28 cellular contexts compared by ENCODE assay signal in genomic region chr19:30112171-30112570, GRCh38.
"Had no signal": no experiment of that assay in that cellular context is flagged by ENCODE, and none has a peak within 500 bp of the region (broad histone marks: within the 10 kb centered on the region; RNA-seq: fewer than 3 reads in every experiment).

No MANE protein-coding gene starts in this region.

- H3K27ac ChIP-seq: heart right ventricle, hepatocyte, left lung, neutrophil, parathyroid adenoma, right atrium auricular region, right lobe of liver, suprapubic skin, thoracic aorta, tibial artery, upper lobe of right lung had no signal

- H3K4me3 Mint-ChIP-seq: mesothelial cell of epicardium; naive B cell; nephron; neural crest cell; stimulated activated naive CD8-positive, alpha-beta T cell treated with anti-CD3 and anti-CD28 coated beads, Interleukin-15, Interleukin-2, amounts not matched to agents 100 ng/mL and 50 ng/mL, for 24 hours had no signal

- H3K4me1 Mint-ChIP-seq: mesothelial cell of epicardium, naive B cell, nephron had no signal

- H3K27ac Mint-ChIP-seq: mesothelial cell of epicardium; naive B cell; nephron; progenitor cell of endocrine pancreas; stimulated activated naive CD8-positive, alpha-beta T cell treated with anti-CD3 and anti-CD28 coated beads, Interleukin-15, Interleukin-2, amounts not matched to agents 100 ng/mL and 50 ng/mL, for 24 hours had no signal

- ATAC-seq: heart right ventricle, left colon, left lung had no signal

- H3K9me3 Mint-ChIP-seq: mesothelial cell of epicardium; nephron; neural crest cell; stimulated activated naive CD8-positive, alpha-beta T cell treated with anti-CD3 and anti-CD28 coated beads, Interleukin-15, Interleukin-2, amounts not matched to agents 100 ng/mL and 50 ng/mL, for 24 hours had no signal

- H3K36me3 Mint-ChIP-seq: mesothelial cell of epicardium, naive B cell had no signal

- DNase-seq: heart right ventricle; islet precursor cell; kidney glomerular epithelial cell; left colon; left lung; mesendoderm; naive B cell; occipital lobe; right lobe of liver; stimulated activated CD4-positive, alpha-beta T cell treated with anti-CD3 and anti-CD28 coated beads, Interleukin-12 subunit alpha, Interleukin-12 subunit beta, amount 100 ng/mL, for 4 hours; stimulated activated CD4-positive, alpha-beta T cell treated with anti-CD3 and anti-CD28 coated beads, Interleukin-15, amount 100 ng/mL, for 24 hours; stimulated activated CD4-positive, alpha-beta T cell treated with anti-CD3 and anti-CD28 coated beads, Interleukin-2, amount 100 ng/mL, for 24 hours; stimulated activated CD4-positive, alpha-beta T cell treated with anti-CD3 and anti-CD28 coated beads, Interleukin-4, amount 100 ng/mL, for 1 hour; stimulated activated naive CD4-positive, alpha-beta T cell; tibial artery; trophoblast cell; upper lobe of right lung had no signal
